22 cellular contexts compared by ENCODE assay signal in the genomic region with DNA sequence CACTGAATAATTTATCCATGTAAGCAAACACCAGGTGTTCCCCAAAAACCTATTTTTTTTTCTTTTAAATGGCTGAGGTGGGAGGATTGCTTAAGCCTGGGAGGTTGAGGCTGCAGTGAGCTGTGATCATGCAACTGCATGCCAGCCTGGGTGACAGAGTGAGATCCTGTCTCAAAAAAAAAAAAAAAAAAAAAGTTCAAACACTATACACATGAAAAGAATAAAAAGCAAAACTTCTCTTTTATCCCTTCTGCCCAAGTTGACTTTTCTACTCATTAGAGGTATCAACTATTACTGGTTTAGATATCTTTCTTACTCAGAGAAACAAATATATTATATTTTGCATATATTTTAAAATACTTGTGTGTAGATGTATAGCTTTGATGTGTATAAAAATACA. TPM values are rescaled to one million over a fixed set of nuclear protein-coding genes. Genes with fewer than 3 reads are reported as not detected.
DNase-seq lines count a peak whose midpoint lies in the region; ATAC-seq and TF ChIP-seq lines count a peak whose summit lies in the region.
"Had no signal": no experiment of that assay in that cellular context is flagged by ENCODE, and none has a peak within 500 bp of the region (broad histone marks: within the 10 kb centered on the region; RNA-seq: fewer than 3 reads in every experiment).

No MANE protein-coding gene starts in this region.

- DNase-seq in activated naive CD4-positive, alpha-beta T cell treated with anti-CD3 and anti-CD28 coated beads, Interleukin-2, amount 10 ng/mL, durations not matched to agents 7 days and 5 days, result peak; percentile 24
- DNase-seq in activated naive CD4-positive, alpha-beta T cell treated with Interleukin-2 at 50 U/mL for 16 hours, result no peak
- DNase-seq in CD4-positive, alpha-beta T cell, result no peak
- DNase-seq in CD8-positive, alpha-beta T cell, result no peak
- DNase-seq in HFFc6 (no peak), GDM1 (lab: John Stamatoyannopoulos, UW) (no peak)
- DNase-seq: 8988T; ACHN; BE2C; C1 segment of cervical spinal cord; CD4-positive, CD25-positive, alpha-beta regulatory T cell; CD8-positive, alpha-beta memory T cell; COR-L47; DMS 273 treated with DMSO at 0.1 percent for 48 hours; DMS153; DMS53; DMS79; DND-41; EL; GF-D8 had no signal

- no peaks in the 10 kb centered on the region for H3K27me3 Mint-ChIP-seq in activated naive CD4-positive, alpha-beta T cell treated with anti-CD3 and anti-CD28 coated beads, Interleukin-2, amount 10 ng/mL, durations not matched to agents 7 days and 5 days
- H3K27me3 Mint-ChIP-seq in CD4-positive, alpha-beta T cell, result no peaks in the 10 kb centered on the region
- no peaks in the 10 kb centered on the region for H3K27me3 Mint-ChIP-seq in CD8-positive, alpha-beta T cell (ENCODE audit: low read depth)
- H3K27me3 Mint-ChIP-seq in HFFc6 (ENCODE audit: insufficient read depth), result no peaks in the 10 kb centered on the region
- H3K27me3 Mint-ChIP-seq: CD4-positive, CD25-positive, alpha-beta regulatory T cell; CD8-positive, alpha-beta memory T cell had no signal

- H3K4me1 Mint-ChIP-seq in activated naive CD4-positive, alpha-beta T cell treated with anti-CD3 and anti-CD28 coated beads, Interleukin-2, amount 10 ng/mL, durations not matched to agents 7 days and 5 days, result peaks cover 77% of the 10 kb centered on the region
- peaks cover 77% of the 10 kb centered on the region for H3K4me1 Mint-ChIP-seq in CD4-positive, alpha-beta T cell (ENCODE audit: low read depth)
- H3K4me1 Mint-ChIP-seq in CD8-positive, alpha-beta T cell (ENCODE audit: low read depth), result peaks cover 80% of the 10 kb centered on the region
- H3K4me1 Mint-ChIP-seq in HFFc6 (ENCODE audit: low read depth), result peaks cover 14% of the 10 kb centered on the region; the same call in 1 of the 2 replicates

- POLR2A ChIA-PET in CD4-positive, alpha-beta T cell (lab: Charles Lee), result interaction anchor here (1.9 kb wide), 1 partner anchor 17 kb away, joined by 7 read pairs; a partner anchor contains a TSS
- POLR2A ChIA-PET in CD8-positive, alpha-beta T cell (lab: Charles Lee), result interaction anchor here (0.6 to 1.5 kb wide), 2 partner anchors 40 to 894 kb away, joined by 4 to 5 read pairs; a partner anchor contains a TSS

- no peak overlapping the region for H3K4me3 Mint-ChIP-seq in activated naive CD4-positive, alpha-beta T cell treated with anti-CD3 and anti-CD28 coated beads, Interleukin-2, amount 10 ng/mL, durations not matched to agents 7 days and 5 days
- H3K4me3 Mint-ChIP-seq in CD4-positive, alpha-beta T cell, result no peak overlapping the region
- no peak overlapping the region for H3K4me3 Mint-ChIP-seq in CD8-positive, alpha-beta T cell
- no peak overlapping the region for H3K4me3 Mint-ChIP-seq in HFFc6
- H3K4me3 Mint-ChIP-seq: CD14-positive monocyte; CD8-positive, alpha-beta memory T cell had no signal

- no peak overlapping the region for H3K27ac Mint-ChIP-seq in activated naive CD4-positive, alpha-beta T cell treated with anti-CD3 and anti-CD28 coated beads, Interleukin-2, amount 10 ng/mL, durations not matched to agents 7 days and 5 days
- no peak overlapping the region for H3K27ac Mint-ChIP-seq in CD4-positive, alpha-beta T cell
- H3K27ac Mint-ChIP-seq in CD8-positive, alpha-beta T cell, result no peak overlapping the region
- H3K27ac Mint-ChIP-seq in HFFc6, result no peak overlapping the region

- H3K27ac ChIP-seq in CD4-positive, alpha-beta T cell (ENCODE audit: low read depth, low read length), result no peak overlapping the region
- no peak overlapping the region for H3K27ac ChIP-seq in CD8-positive, alpha-beta T cell (ENCODE audit: low read depth, low read length)
- H3K27ac ChIP-seq: BLaER1 had no signal

- no peaks in the 10 kb centered on the region for H3K36me3 ChIP-seq in CD8-positive, alpha-beta T cell (ENCODE audit: insufficient read depth, low read length)

- no peaks in the 10 kb centered on the region for H3K27me3 ChIP-seq in CD4-positive, alpha-beta T cell (ENCODE audit: control insufficient read depth, insufficient read depth, low read length)
- H3K27me3 ChIP-seq in CD8-positive, alpha-beta T cell (ENCODE audit: insufficient read depth, low read length), result no peaks in the 10 kb centered on the region
- H3K27me3 ChIP-seq: BE2C, BLaER1 had no signal

- H3K36me3 Mint-ChIP-seq in activated naive CD4-positive, alpha-beta T cell treated with anti-CD3 and anti-CD28 coated beads, Interleukin-2, amount 10 ng/mL, durations not matched to agents 7 days and 5 days, result peaks cover 66% of the 10 kb centered on the region
- peaks cover 83% of the 10 kb centered on the region for H3K36me3 Mint-ChIP-seq in CD4-positive, alpha-beta T cell (ENCODE audit: low read depth)
- H3K36me3 Mint-ChIP-seq in CD8-positive, alpha-beta T cell, result peaks cover 68% of the 10 kb centered on the region
- H3K36me3 Mint-ChIP-seq in HFFc6 (ENCODE audit: low read depth), result peaks cover 49% of the 10 kb centered on the region

- intact Hi-C loops in CD4-positive, alpha-beta T cell (cut with DNase I, micrococcal nuclease), result no loop called here
- intact Hi-C loops in CD8-positive, alpha-beta T cell (cut with DNase I, micrococcal nuclease), result no loop called here

- peaks cover 4% of the 10 kb centered on the region for H3K4me1 ChIP-seq in CD8-positive, alpha-beta T cell (ENCODE audit: insufficient read depth, low read length)
- H3K4me1 ChIP-seq: BE2C, BLaER1 had no signal

- peaks cover 4% of the 10 kb centered on the region for H3K9me3 ChIP-seq in CD4-positive, alpha-beta T cell (ENCODE audit: control insufficient read depth, low read length)
- H3K9me3 ChIP-seq in CD8-positive, alpha-beta T cell (ENCODE audit: low read length), result no peaks in the 10 kb centered on the region
- H3K9me3 ChIP-seq: BE2C had no signal

- peaks cover 3% of the 10 kb centered on the region for H3K9me3 Mint-ChIP-seq in activated naive CD4-positive, alpha-beta T cell treated with anti-CD3 and anti-CD28 coated beads, Interleukin-2, amount 10 ng/mL, durations not matched to agents 7 days and 5 days
- H3K9me3 Mint-ChIP-seq in CD4-positive, alpha-beta T cell, result peaks cover 5% of the 10 kb centered on the region
- peaks cover 7% of the 10 kb centered on the region for H3K9me3 Mint-ChIP-seq in CD8-positive, alpha-beta T cell
- H3K9me3 Mint-ChIP-seq in HFFc6, result no peaks in the 10 kb centered on the region

- TF ChIP-seq CTCF in CD4-positive, alpha-beta T cell (IDR thresholded peaks at IDR 0.05), result no peak
- no peak for TF ChIP-seq CTCF in CD8-positive, alpha-beta T cell (IDR thresholded peaks at IDR 0.05)
- no peak for TF ChIP-seq CTCF in HFFc6 (IDR thresholded peaks at IDR 0.05)

- no peak overlapping the region for H3K4me3 ChIP-seq in CD8-positive, alpha-beta T cell (ENCODE audit: low read depth, low read length)
- H3K4me3 ChIP-seq: BLaER1 had no signal

- CTCF ChIA-PET in activated naive CD4-positive, alpha-beta T cell treated with anti-CD3 and anti-CD28 coated beads, Interleukin-2, amount 10 ng/mL, durations not matched to agents 7 days and 5 days (lab: Charles Lee), result interaction anchor here (1.6 kb wide), 1 partner anchor 106 kb away, joined by 4 read pairs; no protein-coding TSS in a partner anchor
- CTCF ChIA-PET in CD4-positive, alpha-beta T cell (lab: Charles Lee), result no interaction called here
- CTCF ChIA-PET in CD8-positive, alpha-beta T cell (lab: Charles Lee), result no interaction called here

- peak; percentile 55 for ATAC-seq in CD4-positive, alpha-beta T cell (ENCODE audit: poor library complexity)
- peak; percentile 57 for ATAC-seq in CD8-positive, alpha-beta T cell

RNA-seq across cellular contexts. Expression of a gene that starts 17.8 kb away (rescaled TPM):
- 10 to 100 TPM; 81.2 to 84.4 TPM for total RNA-seq in CD4-positive, alpha-beta T cell
- 100 to 1,000 TPM; 117 to 121 TPM for total RNA-seq in CD8-positive, alpha-beta T cell
- 10 to 100 TPM; 60.1 to 76.9 (median 68.7) TPM for total RNA-seq in HFFc6 (2021; fragmentation: NEBNext Ultra II Directional; extraction: Animal tissue kit (Norgen Biotek cat#: 25700))

RNA-seq across cellular contexts. Expression of a gene that starts 37.6 kb away (rescaled TPM):
- 1 to 10 TPM; 2.9 TPM for total RNA-seq in CD4-positive, alpha-beta T cell
- 1 to 10 TPM; 4.6 to 4.9 TPM for total RNA-seq in CD8-positive, alpha-beta T cell
- 10 to 100 TPM; 32.5 to 51.1 (median 37.9) TPM for total RNA-seq in HFFc6 (2021; fragmentation: NEBNext Ultra II Directional; extraction: Animal tissue kit (Norgen Biotek cat#: 25700))

RNA-seq across cellular contexts. Expression of a gene that starts 40.1 kb away (rescaled TPM):
- 100 to 1,000 TPM in 1 of 2 experiments, 10 to 100 TPM in 1; 98.2 to 101 TPM for total RNA-seq in CD4-positive, alpha-beta T cell
- 100 to 1,000 TPM; 119 to 125 TPM for total RNA-seq in CD8-positive, alpha-beta T cell
- 10 to 100 TPM; 32.6 to 40.2 (median 35.4) TPM for total RNA-seq in HFFc6 (2021; fragmentation: NEBNext Ultra II Directional; extraction: Animal tissue kit (Norgen Biotek cat#: 25700))

Comparison
In these comparisons a context has a peak if more than half of its experiments do, and no peak if none do; other contexts are left out.
1. RNA of a gene that starts 37.6 kb away (total RNA-seq): 32.5 to 51.1 TPM in HFFc6; 4.6 to 4.9 TPM in CD8-positive, alpha-beta T cell and 2.9 TPM in CD4-positive, alpha-beta T cell; every median in the first group is over 4 times any median in the second.